ENCODE assay signal across 8 cellular contexts in genomic region chr22:36029406-36029755, GRCh38. TPM values are rescaled to one million over a fixed set of nuclear protein-coding genes. Genes with fewer than 3 reads are reported as not detected.
DNase-seq lines count a peak whose midpoint lies in the region; ATAC-seq and TF ChIP-seq lines count a peak whose summit lies in the region.

No MANE protein-coding gene starts in this region.

- H3K4me3 Mint-ChIP-seq in brain, result peak overlapping the region; percentile 83 to 90 (median 88)

- H3K4me1 ChIP-seq in heart left ventricle (peaks cover 0 to 26% (median 10%) of the 10 kb centered on the region in 12 donors), mesendoderm (ENCODE audit: control insufficient read depth, low read depth, low read length) (peaks cover 2% of the 10 kb centered on the region), urinary bladder (ENCODE audit: insufficient read depth) (no peaks in the 10 kb centered on the region)

- H3K23ac ChIP-seq in mesendoderm (ENCODE audit: low read length), result no peak overlapping the region

- peak overlapping the region; percentile 28 for H3K4me2 ChIP-seq in mesendoderm (ENCODE audit: low read length)

- no peak overlapping the region for H4K5ac ChIP-seq in mesendoderm (ENCODE audit: low read length)

- H3K27ac Mint-ChIP-seq in brain, result peak overlapping the region; percentile 72 to 94 (median 83)

- H3K36me3 ChIP-seq in heart left ventricle, result peaks cover 0 to 11% (median 3%) of the 10 kb centered on the region in 9 donors
- H3K36me3 ChIP-seq in mesendoderm (ENCODE audit: control insufficient read depth, insufficient read depth, low read length), result peaks cover 2% of the 10 kb centered on the region
- H3K36me3 ChIP-seq in urinary bladder (ENCODE audit: insufficient read depth), result no peaks in the 10 kb centered on the region

- peaks cover 9% of the 10 kb centered on the region for H3K27me3 Mint-ChIP-seq in brain

- peak overlapping the region; percentile 64 for H3K18ac ChIP-seq in mesendoderm (ENCODE audit: low read length)

- H3K79me1 ChIP-seq in mesendoderm (ENCODE audit: low read length), result peaks cover 7% of the 10 kb centered on the region

- no peak overlapping the region for H2BK5ac ChIP-seq in mesendoderm (ENCODE audit: low read length)

- no peak for ATAC-seq in heart left ventricle
- ATAC-seq in Right ventricle myocardium inferior, result no peak

- no peak overlapping the region for H2AK5ac ChIP-seq in mesendoderm (ENCODE audit: low read length)

- H3K4me3 ChIP-seq in heart left ventricle (peak overlapping the region; percentile 19 to 93 (median 83)), mesendoderm (ENCODE audit: low read length) (no peak overlapping the region), urinary bladder (ENCODE audit: low read depth, low read length) (peak overlapping the region; percentile 77)

- H3K36me3 Mint-ChIP-seq in brain, result peaks cover 14% of the 10 kb centered on the region

- H3K9me3 ChIP-seq in heart left ventricle, result no peaks in the 10 kb centered on the region

- DNase-seq in heart left ventricle, result no peak
- no peak for DNase-seq in Right ventricle myocardium inferior (ENCODE audit: missing footprints)
- DNase-seq in mesendoderm, result no peak
- no peak for DNase-seq in mucosa of gallbladder (ENCODE audit: low spot score)
- no peak for DNase-seq in AG08395 (ENCODE audit: low spot score)
- DNase-seq in posterior cingulate gyrus, result no peak

- H3K4me1 Mint-ChIP-seq in brain, result peaks cover 40% of the 10 kb centered on the region

- no peak for TF ChIP-seq CTCF in heart left ventricle (IDR thresholded peaks at IDR 0.05)
- no peak for TF ChIP-seq CTCF in brain (conservative IDR thresholded peaks at IDR 0.05)

- H2BK120ac ChIP-seq in mesendoderm (ENCODE audit: low read depth, low read length), result no peak overlapping the region

- no peak overlapping the region for H4K8ac ChIP-seq in mesendoderm (ENCODE audit: low read depth, low read length)

- H3K27ac ChIP-seq in heart left ventricle (peak overlapping the region in 11 of 12 donors; percentile 58 to 94 (median 90)), mesendoderm (ENCODE audit: low read depth, low read length) (no peak overlapping the region), urinary bladder (ENCODE audit: low read depth) (peak overlapping the region; percentile 78)

- 43 to 54% (median 48%) methylated on average over 7 of the region's 7 CpGs for WGBS in heart left ventricle, 4 donors
- no CpG with 5 or more reads among the region's 7 CpGs for WGBS in mesendoderm (ENCODE audit: extremely low coverage, insufficient coverage, low lambda C conversion rate)
- WGBS in urinary bladder, result 49% methylated on average over 7 of the region's 7 CpGs

- no peak for TF ChIP-seq POLR2A in heart left ventricle (IDR thresholded peaks at IDR 0.05)

- peak overlapping the region; percentile 42 for H3K9ac ChIP-seq in mesendoderm (ENCODE audit: low read length)

- peaks cover 0 to 2% (median 0%) of the 10 kb centered on the region in 5 experiments for H3K9me3 Mint-ChIP-seq in brain

- intact Hi-C loops in heart left ventricle (cut with DNase I) (loop anchor here in 9 of 10 donors (2.0 to 10.0 kb wide), 11 partner anchors 35 to 97 kb away; no protein-coding TSS in a partner anchor), Right ventricle myocardium inferior (cut with DNase I) (loop anchor here (2.0 to 10.0 kb wide), 3 partner anchors 35 to 405 kb away; no protein-coding TSS in a partner anchor), posterior cingulate gyrus (cut with DNase I) (loop anchor here (5.0 to 10.0 kb wide), 3 partner anchors 55 to 95 kb away; no protein-coding TSS in a partner anchor)

- H3K56ac ChIP-seq in mesendoderm (ENCODE audit: low read length), result peak overlapping the region; percentile 50

- no peaks in the 10 kb centered on the region for H3K27me3 ChIP-seq in heart left ventricle
- no peaks in the 10 kb centered on the region for H3K27me3 ChIP-seq in mesendoderm (ENCODE audit: insufficient read depth, low read length, poor library complexity)

- peaks cover 25% of the 10 kb centered on the region for H3K79me2 ChIP-seq in mesendoderm (ENCODE audit: control insufficient read depth, insufficient read depth, low read length)

- H2BK15ac ChIP-seq in mesendoderm (replicated peaks; ENCODE audit: low read depth), result peak overlapping the region; percentile 76

- H3K4ac ChIP-seq in mesendoderm (ENCODE audit: low read depth, low read length), result peak overlapping the region; percentile 60

RNA-seq across cellular contexts. Expression of gene RBFOX2, which starts 0.8 kb away (rescaled TPM):
- total RNA-seq in heart left ventricle, result 100 to 1,000 TPM in 1 of 9 donors, 10 to 100 TPM in 8; 71.0 to 102 (median 84.8) TPM
- 10 to 100 TPM; 31.0 to 41.0 TPM for polyA plus RNA-seq in heart left ventricle
- 84.4 TPM for total RNA-seq in Right ventricle myocardium inferior
- polyA plus RNA-seq in brain (ENCODE audit: insufficient read depth, low read depth, low replicate concordance), result 67.0 TPM
- polyA plus RNA-seq in mesendoderm (2013, experiment 1 of 2), result 69.0 TPM
- 71.1 TPM for polyA plus RNA-seq in mesendoderm (2013, experiment 2 of 2)
- 278 TPM for total RNA-seq in urinary bladder
- polyA plus RNA-seq in urinary bladder, result 86.5 TPM
- total RNA-seq in mucosa of gallbladder, result 81.1 TPM
